ENCODE assay signal across 7 cellular contexts in the genomic region with DNA sequence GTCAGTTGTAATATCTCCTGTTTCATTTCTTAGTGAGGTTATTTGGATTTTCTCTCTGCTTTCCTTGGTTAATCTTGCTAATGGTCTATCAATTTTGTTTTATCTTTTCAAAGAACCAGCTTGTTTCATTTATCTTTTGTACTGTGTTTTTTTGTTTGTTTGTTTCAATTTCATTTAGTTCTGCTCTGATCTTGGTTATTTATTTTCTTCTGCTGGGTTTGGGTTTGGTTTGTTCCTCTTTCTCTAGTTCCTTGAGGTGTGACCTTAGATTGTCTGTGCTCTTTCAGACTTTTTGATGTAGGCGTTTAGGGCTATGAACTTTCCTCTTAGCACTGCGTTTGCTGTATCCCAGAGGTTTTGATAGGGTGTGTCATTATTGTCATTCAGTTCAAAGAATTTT. TPM values are rescaled to one million over a fixed set of nuclear protein-coding genes. Genes with fewer than 3 reads are reported as not detected.
A peak's percentile ranks its signal among the peaks of the same experiment; 100 is the strongest.
DNase-seq lines count a peak whose midpoint lies in the region; ATAC-seq and TF ChIP-seq lines count a peak whose summit lies in the region.
"Not testable (repeated sequence)": the region's sequence is repeated elsewhere in the genome, so short reads cannot be mapped to it uniquely, and the experiment has no call there.

No MANE protein-coding gene starts in this region.

- H3K27me3 Mint-ChIP-seq in CD8-positive, alpha-beta memory T cell; T-cell; activated T-cell treated with anti-CD3 and anti-CD28 coated beads, Interleukin-2, amount 50 U/mL, for 24 hours; activated naive CD8-positive, alpha-beta T cell; endodermal cell (ENCODE audit: insufficient read depth): not testable (repeated sequence)

- WGBS in endodermal cell (ENCODE audit: insufficient coverage in 1 of 2, insufficient read length in 1 of 2), 2 experiments = 100% methylated on average over 2 of the region's 2 CpGs; no CpG with 5 or more reads in 1 of the 2 experiments

- not testable (repeated sequence) for DNase-seq in CD8-positive, alpha-beta memory T cell; T-cell; activated T-cell treated with anti-CD3 and anti-CD28 coated beads, Interleukin-2, amount 50 U/mL, for 24 hours; endodermal cell
- DNase-seq in MV-4-11 (lab: John Stamatoyannopoulos, UW) = peak; percentile 5

- H3K27me3 ChIP-seq in CD8-positive, alpha-beta memory T cell (ENCODE audit: insufficient read depth, low read length, poor library complexity, severe bottlenecking); endodermal cell (ENCODE audit: control insufficient read depth, insufficient read depth, low read length, poor library complexity, severe bottlenecking); neutrophil: not testable (repeated sequence)

- H3K4me3 Mint-ChIP-seq in CD8-positive, alpha-beta memory T cell = peak overlapping the region in 6 of 7 donors; percentile 37 to 71 (median 52)
- peak overlapping the region; percentile 1 to 17 (median 11) for H3K4me3 Mint-ChIP-seq in T-cell
- H3K4me3 Mint-ChIP-seq in activated T-cell treated with anti-CD3 and anti-CD28 coated beads, Interleukin-2, amount 50 U/mL, for 24 hours = not testable (repeated sequence)
- peak overlapping the region; percentile 8 for H3K4me3 Mint-ChIP-seq in activated naive CD8-positive, alpha-beta T cell
- peak overlapping the region; percentile 20 for H3K4me3 Mint-ChIP-seq in endodermal cell

- POLR2A ChIA-PET in CD8-positive, alpha-beta memory T cell (lab: Charles Lee) = not testable (repeated sequence)
- POLR2A ChIA-PET in T-cell (lab: Charles Lee) = interaction anchor here in 1 of 2 donors (0.7 kb wide), 1 partner anchor 150 kb away, joined by 3 read pairs; no protein-coding TSS in a partner anchor

- H3K9ac ChIP-seq in endodermal cell (ENCODE audit: extremely low read depth, low read length, poor library complexity, severe bottlenecking) = not testable (repeated sequence)

- peaks cover 0 to 12% (median 3%) of the 10 kb centered on the region in 3 donors for H3K36me3 Mint-ChIP-seq in CD8-positive, alpha-beta memory T cell
- H3K36me3 Mint-ChIP-seq in T-cell = peaks cover 12% of the 10 kb centered on the region
- H3K36me3 Mint-ChIP-seq in activated T-cell treated with anti-CD3 and anti-CD28 coated beads, Interleukin-2, amount 50 U/mL, for 24 hours (ENCODE audit: low read depth) = peaks cover 59% of the 10 kb centered on the region
- H3K36me3 Mint-ChIP-seq in activated naive CD8-positive, alpha-beta T cell; endodermal cell (ENCODE audit: low read depth): not testable (repeated sequence)

- not testable (repeated sequence) for H3K4me3 ChIP-seq in CD8-positive, alpha-beta memory T cell (ENCODE audit: low read length); neutrophil (ENCODE audit: low read depth in 1 of 2, low read length in 1 of 2)
- H3K4me3 ChIP-seq in endodermal cell (ENCODE audit: low read length) = peak overlapping the region; percentile 61

- CTCF ChIA-PET in CD8-positive, alpha-beta memory T cell (lab: Charles Lee); T-cell (lab: Charles Lee): not testable (repeated sequence)

- not testable (repeated sequence) for ATAC-seq in T-cell (replicated peaks in 1 of 4)

- H3K36me3 ChIP-seq in CD8-positive, alpha-beta memory T cell (ENCODE audit: insufficient read depth, low read length); neutrophil: not testable (repeated sequence)
- H3K36me3 ChIP-seq in endodermal cell (ENCODE audit: control insufficient read depth, insufficient read depth, low read length) = peaks cover 20% of the 10 kb centered on the region

- not testable (repeated sequence) for H3K27ac ChIP-seq in CD8-positive, alpha-beta memory T cell (ENCODE audit: low read depth, low read length); endodermal cell (ENCODE audit: low read depth, low read length)
- H3K27ac ChIP-seq in neutrophil = peak overlapping the region; percentile 67

- H3K9me3 ChIP-seq in CD8-positive, alpha-beta memory T cell (ENCODE audit: low read length); endodermal cell (ENCODE audit: control insufficient read depth, low read length); neutrophil: not testable (repeated sequence)

- peaks cover 56% of the 10 kb centered on the region for H3K4me1 ChIP-seq in CD8-positive, alpha-beta memory T cell (ENCODE audit: insufficient read depth, low read length)
- H3K4me1 ChIP-seq in endodermal cell (ENCODE audit: control insufficient read depth, insufficient read depth, low read length) = not testable (repeated sequence)
- H3K4me1 ChIP-seq in neutrophil (ENCODE audit: control insufficient read depth in 1 of 2, insufficient read depth in 1 of 2, low read depth in 1 of 2, low read length in 1 of 2) = peaks cover 29 to 32% of the 10 kb centered on the region in 2 experiments

- H3K27ac Mint-ChIP-seq in CD8-positive, alpha-beta memory T cell = peak overlapping the region; percentile 29 to 96 (median 74)
- peak overlapping the region; percentile 25 to 39 for H3K27ac Mint-ChIP-seq in T-cell
- peak overlapping the region; percentile 66 for H3K27ac Mint-ChIP-seq in activated T-cell treated with anti-CD3 and anti-CD28 coated beads, Interleukin-2, amount 50 U/mL, for 24 hours
- peak overlapping the region; percentile 47 for H3K27ac Mint-ChIP-seq in activated naive CD8-positive, alpha-beta T cell
- not testable (repeated sequence) for H3K27ac Mint-ChIP-seq in endodermal cell

- H3K9me3 Mint-ChIP-seq in CD8-positive, alpha-beta memory T cell; T-cell; activated naive CD8-positive, alpha-beta T cell (ENCODE audit: low read depth); endodermal cell: not testable (repeated sequence)
- peaks cover 22% of the 10 kb centered on the region for H3K9me3 Mint-ChIP-seq in activated T-cell treated with anti-CD3 and anti-CD28 coated beads, Interleukin-2, amount 50 U/mL, for 24 hours

- peaks cover 86 to 99% (median 96%) of the 10 kb centered on the region in 3 donors for H3K4me1 Mint-ChIP-seq in CD8-positive, alpha-beta memory T cell
- H3K4me1 Mint-ChIP-seq in T-cell = peaks cover 87 to 90% (median 87%) of the 10 kb centered on the region in 3 donors
- H3K4me1 Mint-ChIP-seq in activated T-cell treated with anti-CD3 and anti-CD28 coated beads, Interleukin-2, amount 50 U/mL, for 24 hours (ENCODE audit: low read depth) = peaks cover 80% of the 10 kb centered on the region
- peaks cover 83% of the 10 kb centered on the region for H3K4me1 Mint-ChIP-seq in activated naive CD8-positive, alpha-beta T cell (ENCODE audit: low read depth)
- peaks cover 62% of the 10 kb centered on the region for H3K4me1 Mint-ChIP-seq in endodermal cell

- TF ChIP-seq CTCF in endodermal cell (conservative IDR thresholded peaks at IDR 0.05); neutrophil (IDR thresholded peaks at IDR 0.05): not testable (repeated sequence)

RNA-seq across cellular contexts. Expression of gene PAFAH1B1, which starts 35.5 kb away (rescaled TPM):
- 100 to 1,000 TPM; 159 to 168 TPM for total RNA-seq in CD8-positive, alpha-beta memory T cell
- polyA plus RNA-seq in CD8-positive, alpha-beta memory T cell = 13.2 TPM
- total RNA-seq in T-cell (100 to 1,000 TPM; 113 to 133 (median 122) TPM), endodermal cell (100 to 1,000 TPM; 157 to 200 TPM)
- 177 TPM for polyA plus RNA-seq in endodermal cell (2013, experiment 1 of 2)
- polyA plus RNA-seq in endodermal cell (2013, experiment 2 of 2) = 172 TPM
